Comparison of ENCODE assay signal across 8 cellular contexts in the genomic region with DNA sequence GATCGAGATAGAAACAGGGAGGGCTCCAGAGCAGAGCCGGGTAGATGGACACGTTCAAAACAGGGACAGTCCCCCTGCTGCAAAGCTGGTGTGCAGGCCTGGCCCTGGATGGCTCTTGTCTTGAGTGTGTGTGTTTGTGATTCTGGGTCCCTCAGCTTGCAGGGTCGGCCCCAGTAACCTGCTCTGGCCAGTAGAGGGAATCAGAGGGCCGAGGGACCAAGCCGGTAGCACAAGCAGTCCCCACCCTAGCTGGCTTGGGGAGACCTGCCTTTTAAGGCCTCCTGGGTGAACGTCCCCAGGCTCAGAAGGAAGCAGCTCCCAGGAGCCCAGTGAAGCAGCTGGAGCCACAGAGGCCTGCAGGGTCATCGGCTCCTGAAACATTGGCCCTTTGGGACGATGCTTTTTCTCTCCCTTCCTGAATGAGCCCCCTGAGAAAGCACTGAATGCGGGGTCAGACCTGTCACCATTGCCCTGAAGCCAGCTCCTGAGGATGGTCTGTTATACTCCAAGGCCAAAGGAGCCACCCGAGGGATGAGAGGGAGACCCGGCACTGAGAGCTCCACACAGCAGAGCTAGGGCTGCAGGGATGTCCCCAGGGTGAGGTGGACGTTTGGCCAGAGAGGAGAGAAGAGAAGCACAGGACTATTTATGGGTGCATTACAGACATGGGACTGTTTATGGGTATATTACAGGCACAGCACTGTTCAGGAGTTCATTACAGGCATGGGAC. TPM values are rescaled to one million over a fixed set of nuclear protein-coding genes. Genes with fewer than 3 reads are reported as not detected.
A peak's percentile ranks its signal among the peaks of the same experiment; 100 is the strongest.
DNase-seq lines count a peak whose midpoint lies in the region; ATAC-seq, FAIRE-seq and TF ChIP-seq lines count a peak whose summit lies in the region.

No MANE protein-coding gene starts in this region.

- DNase-seq in AG04449 (ENCODE audit: low read depth, low spot score) (no peak), GM10266 (ENCODE audit: extremely low spot score) (peak; percentile 51), K562 (ENCODE audit: extremely low read depth in 1 of 4, low spot score in 3 of 4) (peak; percentile 44 to 60 (median 50)), left lung (peak in 1 of 2 donors; percentile 56), transverse colon (peak; percentile 58)

- in situ Hi-C loops in K562 (cut with MboI) (no loop called here), transverse colon (cut with MboI; ENCODE audit: low pct_ligation_motif_present in 1 of 4, low pct_unique_long_range_greater_than_20kb in 1 of 4, low sequenced_read_pairs in 3 of 4) (no loop called here)

- TF ChIP-seq RAD21 in K562 (CRISPR knock-in tag; conservative IDR thresholded peaks at IDR 0.05 in 1 of 2, IDR thresholded peaks at IDR 0.05 in 1 of 2) = peak; percentile 61 to 64

- CTCF ChIA-PET in AG04449 (lab: Yijun Ruan, JAX) (interaction anchor here (0.7 to 8.3 kb wide), 36 partner anchors 11 to 378 kb away, joined by 3 to 111 read pairs (median 6); partner anchors contain the start of genes COL6A3 and MLPH), K562 (lab: Yijun Ruan, JAX; ENCODE audit: low intra/inter-chr PET ratio) (no interaction called here)

- H3K9me1 ChIP-seq in K562 (ENCODE audit: control insufficient read depth, insufficient read depth, low read length) = no peaks in the 10 kb centered on the region

- TF ChIP-seq POLR2A in K562 (conservative IDR thresholded peaks at IDR 0.05) (no peak), transverse colon (IDR thresholded peaks at IDR 0.05) (no peak)

- peak; percentile 89 for TF ChIP-seq CTCF in AG04449 (IDR thresholded peaks at IDR 0.05; ENCODE audit: insufficient read depth, low read length, missing control alignments)
- peak; percentile 43 for TF ChIP-seq CTCF in GM10266 (IDR thresholded peaks at IDR 0.05; ENCODE audit: control insufficient read depth, insufficient read depth, low read depth, missing control alignments)
- peak; percentile 44; the same call in 1 of the 2 replicates for TF ChIP-seq CTCF in OCI-LY1 (IDR thresholded peaks at IDR 0.05; ENCODE audit: low read length)
- TF ChIP-seq CTCF in K562 (IDR thresholded peaks at IDR 0.05 in 2 of 3, conservative IDR thresholded peaks at IDR 0.05 in 1 of 3; ENCODE audit: insufficient read depth in 2 of 3, low read depth in 1 of 3, low read length in 3 of 3) = peak; percentile 59 to 72 (median 71)
- TF ChIP-seq CTCF in left lung (IDR thresholded peaks at IDR 0.05) = peak; percentile 32 to 56
- peak; percentile 44 to 62 (median 53) for TF ChIP-seq CTCF in transverse colon (IDR thresholded peaks at IDR 0.05)

- H3K27ac ChIP-seq in OCI-LY1 (ENCODE audit: low read depth, low read length, poor library complexity, severe bottlenecking) = no peak overlapping the region
- no peak overlapping the region for H3K27ac ChIP-seq in K562 (ENCODE audit: extremely low read depth, low read depth, low read length)
- H3K27ac ChIP-seq in left lung = no peak overlapping the region
- peak overlapping the region in 1 of 4 donors; percentile 44 for H3K27ac ChIP-seq in transverse colon

- no peaks in the 10 kb centered on the region for H3F3A ChIP-seq in OCI-LY1 (ENCODE audit: insufficient read depth, low read length)

- ATAC-seq in K562 = peak; percentile 74
- ATAC-seq in left lung = peak; percentile 18
- ATAC-seq in GM18870 (IDR thresholded peaks at IDR 0.05; ENCODE audit: unreplicated experiment) = no peak
- ATAC-seq in GM19467 (IDR thresholded peaks at IDR 0.05; ENCODE audit: unreplicated experiment) = no peak

- H3K9me3 ChIP-seq in OCI-LY1 (ENCODE audit: low read length) = no peaks in the 10 kb centered on the region
- H3K9me3 ChIP-seq in K562 (replicated peaks; ENCODE audit: control insufficient read depth, insufficient read depth, low read depth, low read length) = no peaks in the 10 kb centered on the region
- H3K9me3 ChIP-seq in left lung = no peaks in the 10 kb centered on the region
- H3K9me3 ChIP-seq in transverse colon = no peaks in the 10 kb centered on the region

- H4K20me1 ChIP-seq in OCI-LY1 (ENCODE audit: insufficient read depth, low read length) (no peaks in the 10 kb centered on the region), K562 (replicated peaks; ENCODE audit: control insufficient read depth, insufficient read depth, low read length) (no peaks in the 10 kb centered on the region)

- peak; percentile 74 for FAIRE-seq in K562 (lab: Jason Lieb, UNC)

- WGBS in K562 (ENCODE audit: insufficient coverage, low coverage, missing lambda C conversion rate) = 15% methylated on average over 8 of the region's 13 CpGs
- WGBS in transverse colon (ENCODE audit: low coverage in 1 of 2), 2 donors = 49% methylated on average over 13 of the region's 13 CpGs; no CpG with 5 or more reads in 1 of the 2 donors

- H3K4me2 ChIP-seq in OCI-LY1 (ENCODE audit: low read length) (no peak overlapping the region), K562 (ENCODE audit: insufficient read depth, low read length) (no peak overlapping the region)

- H2AFZ ChIP-seq in OCI-LY1 (ENCODE audit: low read length) (no peak overlapping the region), K562 (ENCODE audit: low read depth, low read length) (peak overlapping the region; percentile 65; the same call in 1 of the 2 replicates)

- H3K27me3 ChIP-seq in OCI-LY1 (ENCODE audit: insufficient read depth, low read length) = peaks cover 11% of the 10 kb centered on the region; the same call in 1 of the 2 replicates
- H3K27me3 ChIP-seq in K562 (ENCODE audit: control insufficient read depth in 2 of 2, insufficient read depth in 2 of 2, low read length in 2 of 2) = peaks cover 0 to 11% of the 10 kb centered on the region in 2 experiments; a peak in 3 of 5 replicates
- H3K27me3 ChIP-seq in left lung = peaks cover 0 to 13% of the 10 kb centered on the region in 2 donors
- H3K27me3 ChIP-seq in transverse colon = no peaks in the 10 kb centered on the region

- H3K4me1 ChIP-seq in OCI-LY1 (ENCODE audit: insufficient read depth, low read length, severe bottlenecking) (peaks cover 7% of the 10 kb centered on the region), K562 (replicated peaks in 1 of 2; ENCODE audit: control insufficient read depth in 2 of 2, insufficient read depth in 2 of 2, low read length in 2 of 2) (peaks cover 2 to 17% of the 10 kb centered on the region in 2 experiments; a peak in 4 of 5 replicates), left lung (peaks cover 23 to 33% of the 10 kb centered on the region in 2 donors), transverse colon (peaks cover 4 to 19% (median 14%) of the 10 kb centered on the region in 4 donors)

- no TSS peak for BruUV-seq in K562 (replicated peaks; lab: Mats Ljungman, UMichigan)

- intact Hi-C loops in K562 (cut with micrococcal nuclease) = no loop called here
- intact Hi-C loops in left lung (cut with DNase I) = loop anchor here (10.0 kb wide), 2 partner anchors 47 to 347 kb away; no protein-coding TSS in a partner anchor
- intact Hi-C loops in transverse colon (cut with DNase I; ENCODE audit: low total_unique reads) = loop anchor here (5.0 to 10.0 kb wide), 2 partner anchors 49 to 347 kb away; no protein-coding TSS in a partner anchor

- no peaks in the 10 kb centered on the region for H3K36me3 ChIP-seq in OCI-LY1 (ENCODE audit: insufficient read depth, low read length)
- no peaks in the 10 kb centered on the region for H3K36me3 ChIP-seq in K562 (ENCODE audit: control insufficient read depth, insufficient read depth, low read length)
- no peaks in the 10 kb centered on the region for H3K36me3 ChIP-seq in left lung
- no peaks in the 10 kb centered on the region for H3K36me3 ChIP-seq in transverse colon

- no peaks in the 10 kb centered on the region for H3K79me2 ChIP-seq in OCI-LY1 (ENCODE audit: insufficient read depth, low read length)
- no peaks in the 10 kb centered on the region for H3K79me2 ChIP-seq in K562 (ENCODE audit: control insufficient read depth, insufficient read depth, low read length)

- POLR2A ChIA-PET in AG04449 (lab: Yijun Ruan, JAX) = interaction anchor here (0.8 to 1.3 kb wide), 3 partner anchors 29 to 59 kb away, joined by 3 to 5 read pairs (median 4); no protein-coding TSS in a partner anchor
- POLR2A ChIA-PET in K562 (lab: Yijun Ruan, JAX) = interaction anchor here (0.9 kb wide), 1 partner anchor 104 kb away, joined by 3 read pairs; no protein-coding TSS in a partner anchor

- H3K9ac ChIP-seq in OCI-LY1 (ENCODE audit: low read length) (no peak overlapping the region), K562 (ENCODE audit: insufficient read depth in 1 of 2, low read depth in 2 of 2, low read length in 2 of 2) (no peak overlapping the region)

- no peaks in the 10 kb centered on the region for H3K9me2 ChIP-seq in OCI-LY1 (ENCODE audit: low read depth, low read length)

- TF ChIP-seq EP300 in K562 (IDR thresholded peaks at IDR 0.05; ENCODE audit: low read length) = no peak
- no peak for TF ChIP-seq EP300 in transverse colon (IDR thresholded peaks at IDR 0.05; ENCODE audit: low read depth)

- no peak overlapping the region for H3K4me3 ChIP-seq in AG04449 (ENCODE audit: low read depth, low read length)
- H3K4me3 ChIP-seq in OCI-LY1 (ENCODE audit: low read depth, low read length, poor library complexity, severe bottlenecking) = no peak overlapping the region
- H3K4me3 ChIP-seq in K562 = no peak overlapping the region
- no peak overlapping the region for H3K4me3 ChIP-seq in left lung
- no peak overlapping the region for H3K4me3 ChIP-seq in transverse colon

RNA-seq across cellular contexts. Expression of gene MLPH, which starts 15.4 kb away (rescaled TPM):
- not detected in 2 replicates for total RNA-seq in K562 (2011; cell fraction: chromatin; rRNA removed; ENCODE audit: low replicate concordance)
- total RNA-seq in K562 (2011; cell fraction: nucleolus; rRNA removed) = not detected in 2 replicates
- total RNA-seq in K562 (2011; cell fraction: nucleoplasm; rRNA removed) = not detected in 2 replicates
- total RNA-seq in K562 (2014; rRNA removed) = not detected in 2 replicates
- not detected in 2 replicates for total RNA-seq in K562 (2014; rRNA removed; fragmentation: Illumina TruSeq; extraction: Trizol)
- total RNA-seq in K562 (2015; rRNA removed; fragmentation: Illumina TruSeq; extraction: Trizol) = not detected in 2 replicates
- total RNA-seq in K562 (2021) = 0.22 and 0.65 TPM in 2 replicates
- polyA plus RNA-seq in K562 (2011; rRNA removed) = not detected in 2 replicates
- polyA plus RNA-seq in K562 (2011; cell fraction: cytosol; rRNA removed) = not detected in 2 replicates
- 0.24 TPM in 1 of 2 replicates, not detected in the other for polyA plus RNA-seq in K562 (2011; cell fraction: nucleus; rRNA removed)
- 0.12 and 0.25 TPM in 2 replicates for polyA plus RNA-seq in K562 (2012)
- polyA plus RNA-seq in K562 (2014; fragmentation: Illumina TruSeq; extraction: Trizol) = not detected in 2 replicates
- not detected for polyA plus RNA-seq in K562 (2014; fragmentation: Nextera tagmentation; extraction: Ambion mirVana)
- polyA plus RNA-seq in K562 (2014; rRNA removed) = not detected in 2 replicates
- polyA minus RNA-seq in K562 (2011; rRNA and poly(A)+ RNA removed) = not detected in 2 replicates
- polyA minus RNA-seq in K562 (2011; cell fraction: cytosol; rRNA and poly(A)+ RNA removed) = not detected in 2 replicates
- not detected in 2 replicates for polyA minus RNA-seq in K562 (2011; cell fraction: nucleus; rRNA and poly(A)+ RNA removed)
- 100 to 1,000 TPM; 244 to 296 TPM for total RNA-seq in left lung
- total RNA-seq in transverse colon = 100 to 1,000 TPM in 2 of 4 donors, 10 to 100 TPM in 2; 59.7 to 889 (median 182) TPM

RNA-seq across cellular contexts. Expression of gene COL6A3, which starts 57.7 kb away (rescaled TPM):
- total RNA-seq in K562 (2011; cell fraction: chromatin; rRNA removed; ENCODE audit: low replicate concordance) = 2.5 and 3.2 TPM in 2 replicates
- 1.7 TPM in 2 replicates for total RNA-seq in K562 (2011; cell fraction: nucleolus; rRNA removed)
- 2.5 and 3.6 TPM in 2 replicates for total RNA-seq in K562 (2011; cell fraction: nucleoplasm; rRNA removed)
- total RNA-seq in K562 (2014; rRNA removed) (1.5 and 2.1 TPM in 2 replicates), K562 (2014; rRNA removed; fragmentation: Illumina TruSeq; extraction: Trizol) (1.6 TPM in 2 replicates), K562 (2015; rRNA removed; fragmentation: Illumina TruSeq; extraction: Trizol) (2.0 and 2.5 TPM in 2 replicates), K562 (2021) (4.1 and 4.3 TPM in 2 replicates), left lung (100 to 1,000 TPM; 598 to 868 TPM), transverse colon (100 to 1,000 TPM in 1 of 4 donors, 10 to 100 TPM in 3; 68.1 to 261 (median 75.6) TPM)
- polyA plus RNA-seq in K562 (2011; rRNA removed) (0.07 and 0.11 TPM in 2 replicates), K562 (2014; fragmentation: Illumina TruSeq; extraction: Trizol) (2.7 and 2.9 TPM in 2 replicates), K562 (2014; fragmentation: Nextera tagmentation; extraction: Ambion mirVana) (under 1 TPM; 0.39 to 0.48 TPM), K562 (2014; rRNA removed) (1.1 and 2.7 TPM in 2 replicates)
- polyA plus RNA-seq in K562 (2011; cell fraction: cytosol; rRNA removed) = 0.07 and 0.12 TPM in 2 replicates
- 0.37 and 0.55 TPM in 2 replicates for polyA plus RNA-seq in K562 (2011; cell fraction: nucleus; rRNA removed)
- 3.4 and 61.3 TPM in 2 replicates for polyA plus RNA-seq in K562 (2012)
- polyA minus RNA-seq in K562 (2011; rRNA and poly(A)+ RNA removed) = 0.18 and 0.60 TPM in 2 replicates
- 0.91 and 1.4 TPM in 2 replicates for polyA minus RNA-seq in K562 (2011; cell fraction: cytosol; rRNA and poly(A)+ RNA removed)
- 0.13 and 0.56 TPM in 2 replicates for polyA minus RNA-seq in K562 (2011; cell fraction: nucleus; rRNA and poly(A)+ RNA removed)

Comparison
In these comparisons a context has a peak if more than half of its experiments do, and no peak if none do; other contexts are left out.
1. ATAC-seq: peak in K562 (single experiment) and left lung (single experiment); none in GM18870 (single experiment) and GM19467 (single experiment).
2. RNA of gene MLPH, which starts 15.4 kb away (total RNA-seq): 244 to 296 TPM in left lung and 59.7 to 889 TPM in transverse colon; 0.22 to 0.65 TPM in K562; every median in the first group is over 10 times any median in the second.
3. RNA of gene COL6A3, which starts 57.7 kb away (total RNA-seq): 598 to 868 TPM in left lung and 68.1 to 261 TPM in transverse colon; 1.5 to 4.3 TPM in K562; every median in the first group is over 10 times any median in the second.
4. Peak in every context shown above with its lines, with median percentiles within 50 percentile points of each other: CTCF ChIP-seq.